In genomic region chr17:28907709-28908475, GRCh38 we compare ENCODE assay signal across 10 cellular contexts. TPM values are rescaled to one million over a fixed set of nuclear protein-coding genes. Genes with fewer than 3 reads are reported as not detected.
A peak's percentile ranks its signal among the peaks of the same experiment; 100 is the strongest.
DNase-seq lines count a peak whose midpoint lies in the region; ATAC-seq and TF ChIP-seq lines count a peak whose summit lies in the region.
"Had no signal": no experiment of that assay in that cellular context is flagged by ENCODE, and none has a peak within 500 bp of the region (broad histone marks: within the 10 kb centered on the region; RNA-seq: fewer than 3 reads in every experiment).

No MANE protein-coding gene starts in this region.

- peaks cover 31% of the 10 kb centered on the region for H3K4me1 Mint-ChIP-seq in HFFc6 (ENCODE audit: low read depth)
- peaks cover 7 to 14% of the 10 kb centered on the region in 2 donors for H3K4me1 Mint-ChIP-seq in immature natural killer cell
- H3K4me1 Mint-ChIP-seq in stimulated activated naive B cell treated with anti-CD40 and anti-IgM and Interleukin-4, amounts not matched to agents 10 μg/mL and 1 μg/mL and 100 μg/mL, for 72 hours: peaks cover 30 to 45% of the 10 kb centered on the region in 2 donors

- no peak for DNase-seq in HFFc6
- DNase-seq in ascending aorta (ENCODE audit: low spot score in 2 of 2): no peak
- no peak for DNase-seq in immature natural killer cell
- DNase-seq in stimulated activated naive B cell treated with anti-CD40 and anti-IgM and Interleukin-4, amounts not matched to agents 10 μg/mL and 1 μg/mL and 100 μg/mL, for 72 hours: no peak
- no peak for DNase-seq in activated effector memory CD4-positive, alpha-beta T cell treated with Interleukin-2 at 50 U/mL for 16 hours
- no peak for DNase-seq in HCEC 1CT
- no peak for DNase-seq in aorta
- DNase-seq in hippocampal formation (lab: John Stamatoyannopoulos, UW): no peak
- DNase-seq: KBM-7, NCI-H2227 treated with DMSO at 0.1 percent for 48 hours had no signal

- H3K4me3 ChIP-seq in ascending aorta (no peak overlapping the region), aorta (ENCODE audit: low read length in 2 of 2) (no peak overlapping the region)

- H3K4me1 ChIP-seq in ascending aorta: peaks cover 3 to 14% of the 10 kb centered on the region in 2 donors
- H3K4me1 ChIP-seq in aorta (ENCODE audit: control insufficient read depth in 1 of 2, insufficient read depth in 2 of 2, low read length in 2 of 2): no peaks in the 10 kb centered on the region

- H3K9me3 Mint-ChIP-seq in HFFc6 (no peaks in the 10 kb centered on the region), immature natural killer cell (no peaks in the 10 kb centered on the region)
- H3K9me3 Mint-ChIP-seq in stimulated activated naive B cell treated with anti-CD40 and anti-IgM and Interleukin-4, amounts not matched to agents 10 μg/mL and 1 μg/mL and 100 μg/mL, for 72 hours: no peaks in the 10 kb centered on the region

- H3K36me3 Mint-ChIP-seq in HFFc6 (ENCODE audit: low read depth): peaks cover 14% of the 10 kb centered on the region
- H3K36me3 Mint-ChIP-seq in immature natural killer cell: peaks cover 6 to 43% (median 21%) of the 10 kb centered on the region in 3 donors
- H3K36me3 Mint-ChIP-seq in stimulated activated naive B cell treated with anti-CD40 and anti-IgM and Interleukin-4, amounts not matched to agents 10 μg/mL and 1 μg/mL and 100 μg/mL, for 72 hours: peaks cover 42 to 57% of the 10 kb centered on the region in 2 donors

- no peak for TF ChIP-seq CTCF in HFFc6 (IDR thresholded peaks at IDR 0.05)
- no peak for TF ChIP-seq CTCF in ascending aorta (IDR thresholded peaks at IDR 0.05)

- H3K4me3 Mint-ChIP-seq in HFFc6 (no peak overlapping the region), immature natural killer cell (no peak overlapping the region)
- H3K4me3 Mint-ChIP-seq in stimulated activated naive B cell treated with anti-CD40 and anti-IgM and Interleukin-4, amounts not matched to agents 10 μg/mL and 1 μg/mL and 100 μg/mL, for 72 hours: no peak overlapping the region

- H3K9me3 ChIP-seq in ascending aorta (no peaks in the 10 kb centered on the region), aorta (ENCODE audit: control insufficient read depth, low read length) (no peaks in the 10 kb centered on the region)

- H3K27ac ChIP-seq in ascending aorta (peak overlapping the region; percentile 70 to 76), aorta (ENCODE audit: low read depth in 1 of 2, low read length in 2 of 2) (no peak overlapping the region)

- ATAC-seq in stimulated activated naive B cell treated with anti-CD40 and anti-IgM and Interleukin-4, amounts not matched to agents 10 μg/mL and 1 μg/mL and 100 μg/mL, for 72 hours (replicated peaks): no peak
- no peak for ATAC-seq in aorta (ENCODE audit: low FRiP score)

- WGBS in aorta, 2 donors: 64 to 67% methylated on average over 3 of the region's 3 CpGs

- H3K27me3 ChIP-seq in ascending aorta (no peaks in the 10 kb centered on the region), aorta (ENCODE audit: control insufficient read depth in 1 of 2, insufficient read depth in 2 of 2, low read length in 1 of 2) (no peaks in the 10 kb centered on the region)

- H3K27me3 Mint-ChIP-seq in HFFc6 (ENCODE audit: insufficient read depth): peaks cover 5% of the 10 kb centered on the region
- peaks cover 3 to 6% (median 5%) of the 10 kb centered on the region in 3 donors for H3K27me3 Mint-ChIP-seq in immature natural killer cell (ENCODE audit: low read depth in 3 of 3)
- no peaks in the 10 kb centered on the region for H3K27me3 Mint-ChIP-seq in stimulated activated naive B cell treated with anti-CD40 and anti-IgM and Interleukin-4, amounts not matched to agents 10 μg/mL and 1 μg/mL and 100 μg/mL, for 72 hours

- intact Hi-C loops in ascending aorta (cut with DNase I) (loop anchor here (1.0 kb wide), 1 partner anchor 37 kb away; no protein-coding TSS in a partner anchor), aorta (cut with DNase I) (no loop called here)

- H3K27ac Mint-ChIP-seq in HFFc6 (peak overlapping the region; percentile 48), immature natural killer cell (peak overlapping the region in 5 of 6 donors; percentile 23 to 64 (median 58))
- peak overlapping the region; percentile 91 for H3K27ac Mint-ChIP-seq in stimulated activated naive B cell treated with anti-CD40 and anti-IgM and Interleukin-4, amounts not matched to agents 10 μg/mL and 1 μg/mL and 100 μg/mL, for 72 hours

- H3K36me3 ChIP-seq in ascending aorta (peaks cover 63 to 67% of the 10 kb centered on the region in 2 donors), aorta (ENCODE audit: control insufficient read depth in 1 of 2, insufficient read depth in 2 of 2, low read length in 1 of 2) (peaks cover 3 to 17% of the 10 kb centered on the region in 2 donors)

RNA-seq across cellular contexts. Expression of gene DHRS13, which starts 5.0 kb away (rescaled TPM):
- 1 to 10 TPM; 1.5 to 3.0 (median 2.2) TPM for total RNA-seq in HFFc6 (2021; fragmentation: NEBNext Ultra II Directional; extraction: Animal tissue kit (Norgen Biotek cat#: 25700))
- total RNA-seq in ascending aorta: 16.5 TPM
- polyA plus RNA-seq in immature natural killer cell: 10 to 100 TPM; 21.4 to 27.4 (median 22.2) TPM
- 1 to 10 TPM; 4.3 to 6.1 TPM for total RNA-seq in aorta
- 1 to 10 TPM in 1 of 2 donors, under 1 TPM in 1; 0.75 to 2.7 TPM for polyA plus RNA-seq in aorta

RNA-seq across cellular contexts. Expression of gene FLOT2, which starts 10.4 kb away (rescaled TPM):
- total RNA-seq in HFFc6 (2021; fragmentation: NEBNext Ultra II Directional; extraction: Animal tissue kit (Norgen Biotek cat#: 25700)): 10 to 100 TPM; 46.7 to 85.7 (median 77.9) TPM
- total RNA-seq in ascending aorta (72.4 TPM), aorta (100 to 1,000 TPM in 1 of 2 donors, 10 to 100 TPM in 1; 99.1 to 108 TPM)
- polyA plus RNA-seq in immature natural killer cell (100 to 1,000 TPM; 275 to 360 (median 296) TPM), aorta (10 to 100 TPM; 51.8 to 58.3 TPM)

RNA-seq across cellular contexts. Expression of gene PHF12, which starts 43.4 kb away (rescaled TPM):
- 10 to 100 TPM; 26.4 to 33.6 (median 29.8) TPM for total RNA-seq in HFFc6 (2021; fragmentation: NEBNext Ultra II Directional; extraction: Animal tissue kit (Norgen Biotek cat#: 25700))
- total RNA-seq in ascending aorta: 35.0 TPM
- polyA plus RNA-seq in immature natural killer cell: 10 to 100 TPM in 1 of 3 donors, 1 to 10 TPM in 2; 1.2 to 15.3 (median 3.9) TPM
- 10 to 100 TPM; 30.5 to 47.0 TPM for total RNA-seq in aorta
- 10 to 100 TPM; 10.1 to 29.4 TPM for polyA plus RNA-seq in aorta

RNA-seq across cellular contexts. Expression of gene ERAL1, which starts 53.1 kb away (rescaled TPM):
- total RNA-seq in HFFc6 (2021; fragmentation: NEBNext Ultra II Directional; extraction: Animal tissue kit (Norgen Biotek cat#: 25700)): 10 to 100 TPM; 43.3 to 55.1 (median 46.1) TPM
- 5.7 TPM for total RNA-seq in ascending aorta
- 10 to 100 TPM; 32.6 to 48.9 (median 43.5) TPM for polyA plus RNA-seq in immature natural killer cell
- total RNA-seq in aorta: 10 to 100 TPM; 17.1 to 20.0 TPM
- 10 to 100 TPM; 16.7 to 21.5 TPM for polyA plus RNA-seq in aorta

Comparison
In these comparisons a context has a peak if more than half of its experiments do, and no peak if none do; other contexts are left out.
1. H3K27ac ChIP-seq: peak in ascending aorta (2 of 2); none in aorta (0 of 2).
2. Peak in every context shown above with its lines, with median percentiles within 50 percentile points of each other: H3K27ac Mint-ChIP-seq.